18 cellular contexts compared by ENCODE assay signal in genomic region chr15:31083394-31083790, GRCh38. TPM values are rescaled to one million over a fixed set of nuclear protein-coding genes. Genes with fewer than 3 reads are reported as not detected.
DNase-seq lines count a peak whose midpoint lies in the region; ATAC-seq, FAIRE-seq and TF ChIP-seq lines count a peak whose summit lies in the region.
"Had no signal": no experiment of that assay in that cellular context is flagged by ENCODE, and none has a peak within 500 bp of the region (broad histone marks: within the 10 kb centered on the region; RNA-seq: fewer than 3 reads in every experiment).

No MANE protein-coding gene starts in this region.

- H3K36me3 ChIP-seq in kidney (ENCODE audit: control insufficient read depth in 1 of 2, insufficient read depth in 2 of 2, low read length in 2 of 2) (no peaks in the 10 kb centered on the region), upper lobe of right lung (no peaks in the 10 kb centered on the region)

- no peak overlapping the region for H3K4me3 ChIP-seq in A549
- H3K4me3 ChIP-seq in kidney (ENCODE audit: low read length in 2 of 2): no peak overlapping the region
- no peak overlapping the region for H3K4me3 ChIP-seq in upper lobe of right lung

- TF ChIP-seq POLR2A in A549 (IDR thresholded peaks at IDR 0.05; ENCODE audit: low read length): no peak

- FAIRE-seq in A549 (lab: Jason Lieb, UNC): no peak
- FAIRE-seq in kidney (lab: Jason Lieb, UNC): no peak
- FAIRE-seq: G401.6 had no signal

- no peak for TF ChIP-seq CTCF in A549 (IDR thresholded peaks at IDR 0.05)
- TF ChIP-seq CTCF in kidney (IDR thresholded peaks at IDR 0.05; ENCODE audit: borderline replicate concordance, extremely low read depth, insufficient read depth): no peak
- no peak for TF ChIP-seq CTCF in upper lobe of right lung (IDR thresholded peaks at IDR 0.05)

- no peaks in the 10 kb centered on the region for H3K27me3 ChIP-seq in upper lobe of right lung

- H3K9me3 ChIP-seq in A549: no peaks in the 10 kb centered on the region
- H3K9me3 ChIP-seq in kidney (ENCODE audit: control insufficient read depth in 1 of 2, low read length in 2 of 2): no peaks in the 10 kb centered on the region
- H3K9me3 ChIP-seq in upper lobe of right lung: no peaks in the 10 kb centered on the region

- 60% methylated on average over 6 of the region's 6 CpGs for WGBS in A549 (ENCODE audit: missing lambda C conversion rate)

- ATAC-seq in A549: no peak
- ATAC-seq in HG03432 (IDR thresholded peaks at IDR 0.05; ENCODE audit: unreplicated experiment): no peak
- no peak for ATAC-seq in upper lobe of right lung
- no peak for ATAC-seq in HG02973 (IDR thresholded peaks at IDR 0.05; ENCODE audit: unreplicated experiment)
- ATAC-seq: T-helper 17 cell had no signal

- CTCF ChIA-PET in A549 (lab: Yijun Ruan, JAX): interaction anchor here (1.2 to 1.6 kb wide), 2 partner anchors 46 to 405 kb away, joined by 3 to 5 read pairs; no protein-coding TSS in a partner anchor

- DNase-seq in A549 (ENCODE audit: low read depth in 1 of 2, low spot score in 1 of 2) (no peak), H4 (ENCODE audit: low spot score) (peak; percentile 30), RPMI8226 (peak; percentile 92), kidney (peak; percentile 84), upper lobe of right lung (no peak), T-helper 1 cell (no peak)
- DNase-seq: activated CD4-positive, alpha-beta T cell treated with anti-CD3 and anti-CD28 coated beads, Interleukin-2, amount 10 ng/mL, durations not matched to agents 7 days and 5 days; activated T-cell treated with anti-CD3 and anti-CD28 coated beads, Interleukin-2, amount 50 U/mL, for 1 hour; islet precursor cell; NCI-H446 treated with DMSO at 0.1 percent for 48 hours; T-helper 17 cell had no signal

- POLR2A ChIA-PET in A549 (lab: Yijun Ruan, JAX): no interaction called here

- intact Hi-C loops in kidney (cut with DNase I): no loop called here
- intact Hi-C loops in upper lobe of right lung (cut with DNase I): no loop called here

- 0 out of 3 replicates have a peak overlapping the region, but pooled peaks have one; percentile 4 for H3K4me2 ChIP-seq in A549

- no peak overlapping the region for H3K9ac ChIP-seq in kidney (ENCODE audit: low read length in 2 of 2)
- H3K9ac ChIP-seq: parathyroid adenoma had no signal

- peaks cover 28% of the 10 kb centered on the region for H3K4me1 ChIP-seq in A549
- H3K4me1 ChIP-seq in kidney (ENCODE audit: control insufficient read depth in 1 of 2, insufficient read depth in 1 of 2, low read depth in 1 of 2, low read length in 2 of 2): peaks cover 21 to 23% of the 10 kb centered on the region in 2 donors
- H3K4me1 ChIP-seq in upper lobe of right lung: peaks cover 9% of the 10 kb centered on the region
- H3K4me1 ChIP-seq: parathyroid adenoma had no signal

- TF ChIP-seq RAD21 in A549 (conservative IDR thresholded peaks at IDR 0.05 in 1 of 2, IDR thresholded peaks at IDR 0.05 in 1 of 2): no peak

- TF ChIP-seq EP300 in A549 (IDR thresholded peaks at IDR 0.05): no peak

- H3K27ac ChIP-seq in A549 (no peak overlapping the region), kidney (ENCODE audit: low read depth in 2 of 2, low read length in 2 of 2) (peak overlapping the region; percentile 7 to 48), upper lobe of right lung (no peak overlapping the region)
- H3K27ac ChIP-seq: parathyroid adenoma had no signal

TF ChIP-seq in A549, 52 proteins besides CTCF, POLR2A, EP300 and RAD21:
- TF ChIP-seq HMGXB4 (CRISPR knock-in tag; IDR thresholded peaks at IDR 0.05; ENCODE audit: borderline replicate concordance): no peak
- TF ChIP-seq HOXA7 (CRISPR knock-in tag; IDR thresholded peaks at IDR 0.05): no peak
- no peak for TF ChIP-seq HOXB13 (CRISPR knock-in tag; IDR thresholded peaks at IDR 0.05; ENCODE audit: low read depth)
- TF ChIP-seq KDM1A (IDR thresholded peaks at IDR 0.05; ENCODE audit: low read depth): no peak
- no peak for TF ChIP-seq TP53 (CRISPR knock-in tag; IDR thresholded peaks at IDR 0.05)
- TF ChIP-seq ZFP36 (IDR thresholded peaks at IDR 0.05; ENCODE audit: borderline replicate concordance, partially characterized antibody): no peak
- TF ChIP-seq FOSL2 (IDR thresholded peaks at IDR 0.05): no peak
- no peak for TF ChIP-seq FOSL2 (CRISPR knock-in tag; IDR thresholded peaks at IDR 0.05)
- no peak for TF ChIP-seq PHF8 (IDR thresholded peaks at IDR 0.05; ENCODE audit: borderline replicate concordance, low read depth)
- no peak for TF ChIP-seq TFCP2L1 (CRISPR knock-in tag; IDR thresholded peaks at IDR 0.05)
- no peak for TF ChIP-seq NFE2L2 (conservative IDR thresholded peaks at IDR 0.05; ENCODE audit: low read length)
- no peak for TF ChIP-seq SREBF2 (IDR thresholded peaks at IDR 0.05)

RNA-seq across cellular contexts. Expression of gene TRPM1, which starts 18.1 kb away (rescaled TPM):
- polyA plus RNA-seq in A549 (2011; rRNA removed) (not detected in 2 replicates), A549 (2017; fragmentation: RNase III; extraction: RNeasy Plus Mini Kit Qiagen cat#74134 plus additional on column Dnase treatment) (not detected in 3 replicates), kidney (ENCODE audit: insufficient read depth, low read depth, low replicate concordance) (1.3 TPM)
- not detected in 2 replicates for polyA plus RNA-seq in A549 (2012; cell fraction: cytosol; rRNA removed)
- not detected in 2 replicates for polyA plus RNA-seq in A549 (2012; cell fraction: nucleus; rRNA removed)
- not detected in 2 replicates for polyA minus RNA-seq in A549 (2011; rRNA and poly(A)+ RNA removed)
- not detected in 2 replicates for total RNA-seq in H4 (2014; rRNA removed; shearing (Covaris generic))
- total RNA-seq in kidney (not detected), upper lobe of right lung (not detected)
- total RNA-seq: activated CD4-positive, alpha-beta T cell treated with anti-CD3 and anti-CD28 coated beads, Interleukin-2, amount 10 ng/mL, durations not matched to agents 7 days and 5 days; endothelial cell of umbilical vein; mononuclear cell; subcutaneous adipose tissue; T-helper 17 cell had no signal

Comparison
In these comparisons a context has a peak if more than half of its experiments do, and no peak if none do; other contexts are left out.
1. DNase-seq: peak in H4 (single experiment), RPMI8226 (single experiment) and kidney (single experiment); none in A549 (0 of 2), upper lobe of right lung (single experiment) and T-helper 1 cell (0 of 5).
2. H3K27ac ChIP-seq: peak in kidney (2 of 2); none in A549 (0 of 2) and upper lobe of right lung (single experiment).